In genomic region chr9:37663926-37664325, GRCh38 we compare ENCODE assay signal across 9 cellular contexts. TPM values are rescaled to one million over a fixed set of nuclear protein-coding genes. Genes with fewer than 3 reads are reported as not detected.
"Had no signal": no experiment of that assay in that cellular context is flagged by ENCODE, and none has a peak within 500 bp of the region (broad histone marks: within the 10 kb centered on the region; RNA-seq: fewer than 3 reads in every experiment).

No MANE protein-coding gene starts in this region.

- H3K27ac ChIP-seq: HL-60 had no signal

- H3K4me3 Mint-ChIP-seq: IgD-negative memory B cell had no signal

- ATAC-seq: HepG2, K562 had no signal

- H3K9me3 Mint-ChIP-seq: IgD-negative memory B cell had no signal

- H3K36me3 Mint-ChIP-seq: IgD-negative memory B cell had no signal

- H3K27ac Mint-ChIP-seq: IgD-negative memory B cell had no signal

- DNase-seq: IMR-90, KBM-7, KG1 had no signal

- H3K4me3 ChIP-seq: K562 had no signal

RNA-seq across cellular contexts. Expression of gene FRMPD1, which starts 13.2 kb away (rescaled TPM):
- total RNA-seq: HepG2, HT-29, HT1080, IMR-90, K562 had no signal
